20 cellular contexts compared by ENCODE assay signal in genomic region chr2:133655565-133656113, GRCh38.
"Had no signal": no experiment of that assay in that cellular context is flagged by ENCODE, and none has a peak within 500 bp of the region (broad histone marks: within the 10 kb centered on the region; RNA-seq: fewer than 3 reads in every experiment).

No MANE protein-coding gene starts in this region.

- DNase-seq: effector memory CD4-positive, alpha-beta T cell; head of caudate nucleus; kidney; left cardiac atrium; left ventricle myocardium inferior; lower lobe of right lung; natural killer cell; nucleus accumbens; ovary; small intestine; stimulated activated CD4-positive, alpha-beta T cell treated with anti-CD3 and anti-CD28 coated beads, Interleukin-12 subunit alpha, Interleukin-12 subunit beta, amount 100 ng/mL, for 4 hours; stimulated activated naive CD4-positive, alpha-beta T cell; trophoblast cell had no signal

- H3K4me3 Mint-ChIP-seq: memory B cell, mesothelial cell of epicardium, natural killer cell, neural progenitor cell had no signal

- H2AFZ ChIP-seq: hepatocyte, neural progenitor cell had no signal

- H3K27ac Mint-ChIP-seq: memory B cell, mesothelial cell of epicardium, natural killer cell, neural progenitor cell had no signal

- H3K9ac ChIP-seq: neural progenitor cell had no signal

- H3K4me1 ChIP-seq: lower lobe of right lung had no signal

- H3K27ac ChIP-seq: epithelial cell of prostate, esophagus muscularis mucosa, hepatocyte, left ventricle myocardium inferior, lower lobe of right lung, neural progenitor cell, ovary, right atrium auricular region had no signal

- H3K36me3 Mint-ChIP-seq: memory B cell, natural killer cell had no signal

- H3K4me2 ChIP-seq: hepatocyte, neural progenitor cell had no signal

- H3K4me1 Mint-ChIP-seq: memory B cell, mesothelial cell of epicardium, natural killer cell had no signal

- H3K36me3 ChIP-seq: esophagus muscularis mucosa, left ventricle myocardium inferior, lower lobe of right lung, neural progenitor cell, ovary, right atrium auricular region had no signal

- H3K9me3 Mint-ChIP-seq: memory B cell had no signal

- ATAC-seq: left cardiac atrium, lower lobe of right lung, natural killer cell had no signal

- H3K4me3 ChIP-seq: esophagus muscularis mucosa, hepatocyte, left ventricle myocardium inferior, lower lobe of right lung, neural progenitor cell, ovary, right atrium auricular region had no signal

- H3K27me3 ChIP-seq: esophagus muscularis mucosa, neural progenitor cell, ovary, right atrium auricular region had no signal

- H3K9me3 ChIP-seq: esophagus muscularis mucosa, lower lobe of right lung, ovary had no signal

- H3K79me2 ChIP-seq: hepatocyte had no signal
